Comparison of ENCODE assay signal across 18 cellular contexts in genomic region chr4:142596595-142596994, GRCh38.
A peak's percentile ranks its signal among the peaks of the same experiment; 100 is the strongest.
DNase-seq lines count a peak whose midpoint lies in the region; ATAC-seq, FAIRE-seq and TF ChIP-seq lines count a peak whose summit lies in the region.
"Had no signal": no experiment of that assay in that cellular context is flagged by ENCODE, and none has a peak within 500 bp of the region (broad histone marks: within the 10 kb centered on the region; RNA-seq: fewer than 3 reads in every experiment).

No MANE protein-coding gene starts in this region.

- peaks cover 11% of the 10 kb centered on the region for H3K4me1 Mint-ChIP-seq in activated CD4-positive, alpha-beta T cell treated with anti-CD3 and anti-CD28 coated beads, Interleukin-2, amount 10 ng/mL, durations not matched to agents 24 days and 14 days
- H3K4me1 Mint-ChIP-seq in nephron progenitor cell = no peaks in the 10 kb centered on the region
- H3K4me1 Mint-ChIP-seq: B cell, H9 had no signal

- POLR2A ChIA-PET in HepG2 (lab: Yijun Ruan, JAX) = no interaction called here

- H3K27me3 ChIP-seq in liver (ENCODE audit: control insufficient read depth in 4 of 4, insufficient read depth in 4 of 4, low read length in 3 of 4) = no peaks in the 10 kb centered on the region
- no peaks in the 10 kb centered on the region for H3K27me3 ChIP-seq in HepG2 (ENCODE audit: control insufficient read depth in 1 of 2, insufficient read depth in 2 of 2, low read length in 2 of 2)
- H3K27me3 ChIP-seq in body of pancreas = no peaks in the 10 kb centered on the region
- H3K27me3 ChIP-seq in osteoblast (ENCODE audit: insufficient read depth, low read length) = no peaks in the 10 kb centered on the region

- TF ChIP-seq CTCF in liver (IDR thresholded peaks at IDR 0.05; ENCODE audit: low read depth, low read length, missing input control) (no peak), HepG2 (CRISPR knock-in tag; IDR thresholded peaks at IDR 0.05) (no peak), body of pancreas (IDR thresholded peaks at IDR 0.05) (no peak), osteoblast (IDR thresholded peaks at IDR 0.05; ENCODE audit: extremely low read depth, low read depth, low read length) (no peak), foreskin fibroblast (IDR thresholded peaks at IDR 0.05; ENCODE audit: low read depth, low read length) (no peak), nephron progenitor cell (IDR thresholded peaks at IDR 0.05) (no peak)

- no peak for FAIRE-seq in HepG2 (lab: Jason Lieb, UNC)
- FAIRE-seq: A204.1, GM12892, GM19239 had no signal

- H3K4me3 Mint-ChIP-seq in activated CD4-positive, alpha-beta T cell treated with anti-CD3 and anti-CD28 coated beads, Interleukin-2, amount 10 ng/mL, durations not matched to agents 24 days and 14 days = no peak overlapping the region
- no peak overlapping the region for H3K4me3 Mint-ChIP-seq in nephron progenitor cell
- H3K4me3 Mint-ChIP-seq: B cell; CD4-positive, alpha-beta memory T cell; H9 had no signal

- no peak overlapping the region for H3K27ac Mint-ChIP-seq in activated CD4-positive, alpha-beta T cell treated with anti-CD3 and anti-CD28 coated beads, Interleukin-2, amount 10 ng/mL, durations not matched to agents 24 days and 14 days
- H3K27ac Mint-ChIP-seq in nephron progenitor cell = no peak overlapping the region
- H3K27ac Mint-ChIP-seq: B cell, H9 had no signal

- H3K4me3 ChIP-seq in liver (ENCODE audit: low read depth in 1 of 3, low read length in 3 of 3) = no peak overlapping the region
- H3K4me3 ChIP-seq in HepG2 (replicated peaks in 1 of 3; ENCODE audit: insufficient read depth in 1 of 3, low read depth in 2 of 3, low read length in 3 of 3) = no peak overlapping the region
- H3K4me3 ChIP-seq in body of pancreas = no peak overlapping the region
- no peak overlapping the region for H3K4me3 ChIP-seq in osteoblast (ENCODE audit: insufficient read depth, low read length)
- H3K4me3 ChIP-seq in foreskin fibroblast (ENCODE audit: low read depth in 1 of 2, low read length in 2 of 2) = no peak overlapping the region

- H3K9me3 ChIP-seq in liver (ENCODE audit: control insufficient read depth in 4 of 4, low read length in 3 of 4) (no peaks in the 10 kb centered on the region), HepG2 (ENCODE audit: low read length) (peaks cover 71% of the 10 kb centered on the region), body of pancreas (no peaks in the 10 kb centered on the region), osteoblast (ENCODE audit: low read depth, low read length) (no peaks in the 10 kb centered on the region)

- no peak for TF ChIP-seq RAD21 in liver (IDR thresholded peaks at IDR 0.05)
- TF ChIP-seq RAD21 in HepG2 (CRISPR knock-in tag; IDR thresholded peaks at IDR 0.05) = no peak

- CTCF ChIA-PET in HepG2 (lab: Yijun Ruan, JAX; ENCODE audit: low intra/inter-chr PET ratio, low total read pairs) = no interaction called here

- TF ChIP-seq POLR2A in HepG2 (IDR thresholded peaks at IDR 0.05; ENCODE audit: insufficient read depth in 1 of 2, low read depth in 2 of 2, low read length in 2 of 2) (no peak), body of pancreas (IDR thresholded peaks at IDR 0.05) (no peak)

- DNase-seq in HepG2 (ENCODE audit: low spot score) = no peak
- peak in 2 of 4 donors; percentile 19 to 41 for DNase-seq in body of pancreas
- no peak for DNase-seq in osteoblast (ENCODE audit: insufficient read length, low spot score, missing footprints)
- DNase-seq in foreskin fibroblast = no peak
- no peak for DNase-seq in activated CD4-positive, alpha-beta T cell treated with anti-CD3 and anti-CD28 coated beads, Interleukin-2, amount 10 ng/mL, durations not matched to agents 24 days and 14 days
- DNase-seq in nephron progenitor cell = no peak
- DNase-seq: C1 segment of cervical spinal cord; CD4-positive, alpha-beta memory T cell; DMS153; DND-41; GDM1; GOT3; H9 had no signal

- no peaks in the 10 kb centered on the region for H3K79me2 ChIP-seq in HepG2 (ENCODE audit: insufficient read depth, low read length)
- H3K79me2 ChIP-seq in osteoblast (ENCODE audit: insufficient read depth, low read length) = no peaks in the 10 kb centered on the region

- ATAC-seq in HepG2 (no peak), body of pancreas (peak; percentile 69)

- peaks cover 8 to 24% (median 13%) of the 10 kb centered on the region in 4 donors for H3K4me1 ChIP-seq in liver (ENCODE audit: control insufficient read depth in 4 of 4, insufficient read depth in 4 of 4, low read length in 3 of 4)
- no peaks in the 10 kb centered on the region for H3K4me1 ChIP-seq in HepG2 (ENCODE audit: insufficient read depth, low read length)
- peaks cover 40% of the 10 kb centered on the region for H3K4me1 ChIP-seq in body of pancreas
- H3K4me1 ChIP-seq in osteoblast (ENCODE audit: insufficient read depth, low read length) = no peaks in the 10 kb centered on the region

- H4K20me1 ChIP-seq in HepG2 (ENCODE audit: insufficient read depth, low read length) = no peaks in the 10 kb centered on the region
- no peaks in the 10 kb centered on the region for H4K20me1 ChIP-seq in osteoblast (ENCODE audit: insufficient read depth, low read length)

- peaks cover 26% of the 10 kb centered on the region for H3K9me3 Mint-ChIP-seq in activated CD4-positive, alpha-beta T cell treated with anti-CD3 and anti-CD28 coated beads, Interleukin-2, amount 10 ng/mL, durations not matched to agents 24 days and 14 days
- peaks cover 5% of the 10 kb centered on the region for H3K9me3 Mint-ChIP-seq in nephron progenitor cell

- H2AFZ ChIP-seq in HepG2 (ENCODE audit: low read length) = no peak overlapping the region
- peak overlapping the region; percentile 5 for H2AFZ ChIP-seq in osteoblast (ENCODE audit: low read length)

- H3K4me2 ChIP-seq in HepG2 (ENCODE audit: low read depth, low read length) (no peak overlapping the region), osteoblast (ENCODE audit: insufficient read depth, low read length) (no peak overlapping the region)

- peaks cover 57% of the 10 kb centered on the region for H3K36me3 Mint-ChIP-seq in activated CD4-positive, alpha-beta T cell treated with anti-CD3 and anti-CD28 coated beads, Interleukin-2, amount 10 ng/mL, durations not matched to agents 24 days and 14 days (ENCODE audit: low read depth)
- peaks cover 4% of the 10 kb centered on the region for H3K36me3 Mint-ChIP-seq in nephron progenitor cell (ENCODE audit: low read depth)

- WGBS in liver = 72% methylated on average over 3 of the region's 3 CpGs
- 13% methylated on average over 3 of the region's 3 CpGs for WGBS in HepG2 (ENCODE audit: low lambda C conversion rate)
- WGBS in body of pancreas, 2 donors = 57 to 58% methylated on average over 3 of the region's 3 CpGs

- no peaks in the 10 kb centered on the region for H3K27me3 Mint-ChIP-seq in activated CD4-positive, alpha-beta T cell treated with anti-CD3 and anti-CD28 coated beads, Interleukin-2, amount 10 ng/mL, durations not matched to agents 24 days and 14 days
- no peaks in the 10 kb centered on the region for H3K27me3 Mint-ChIP-seq in nephron progenitor cell (ENCODE audit: low read depth, poor library complexity)
- H3K27me3 Mint-ChIP-seq: B cell; CD4-positive, alpha-beta memory T cell had no signal

- in situ Hi-C loops in HepG2 (cut with HindIII; ENCODE audit: extremely low pct_ligation_motif_present, low pct_unique_long_range_greater_than_20kb) = no loop called here

- H3K9ac ChIP-seq in liver (ENCODE audit: low read depth in 1 of 2, low read length in 2 of 2) = no peak overlapping the region
- H3K9ac ChIP-seq in HepG2 (ENCODE audit: insufficient read depth, low read depth, low read length) = no peak overlapping the region

- intact Hi-C loops in HepG2 (cut with micrococcal nuclease; ENCODE audit: unreplicated experiment) (no loop called here), body of pancreas (cut with DNase I) (no loop called here)
- intact Hi-C loops in activated CD4-positive, alpha-beta T cell treated with anti-CD3 and anti-CD28 coated beads, Interleukin-2, amount 10 ng/mL, durations not matched to agents 24 days and 14 days (cut with micrococcal nuclease) = no loop called here

- no TSS peak for BruUV-seq in HepG2 (replicated peaks; lab: Mats Ljungman, UMichigan)

- H3K36me3 ChIP-seq in liver (ENCODE audit: control insufficient read depth in 4 of 4, insufficient read depth in 3 of 4, low read depth in 1 of 4, low read length in 3 of 4) (no peaks in the 10 kb centered on the region), HepG2 (replicated peaks in 1 of 2; ENCODE audit: control insufficient read depth in 1 of 2, insufficient read depth in 2 of 2, low read length in 2 of 2) (no peaks in the 10 kb centered on the region), body of pancreas (replicated peaks in 1 of 2; ENCODE audit: insufficient read depth in 1 of 2, low read depth in 2 of 2) (no peaks in the 10 kb centered on the region), osteoblast (ENCODE audit: insufficient read depth, low read length) (no peaks in the 10 kb centered on the region)

- H3K27ac ChIP-seq in liver (ENCODE audit: low read depth in 1 of 2, low read length in 2 of 2) (no peak overlapping the region), HepG2 (ENCODE audit: extremely low read length, insufficient read depth, low read length) (no peak overlapping the region), body of pancreas (peak overlapping the region in 2 of 4 donors; percentile 32 to 50), osteoblast (ENCODE audit: low read depth, low read length) (no peak overlapping the region)

- no peak for TF ChIP-seq EP300 in HepG2 (IDR thresholded peaks at IDR 0.05; ENCODE audit: low read depth in 2 of 2, low read length in 2 of 2)
- TF ChIP-seq EP300 in HepG2 (CRISPR knock-in tag; IDR thresholded peaks at IDR 0.05; ENCODE audit: borderline replicate concordance) = no peak

TF ChIP-seq in liver, 16 proteins besides CTCF, POLR2A, EP300 and RAD21 (continues in another document):
- TF ChIP-seq HNF4A (conservative IDR thresholded peaks at IDR 0.05) = peak in 1 of 2 donors; percentile 12
- peak; percentile 34 for TF ChIP-seq YY1 (IDR thresholded peaks at IDR 0.05)
- TF ChIP-seq ATF3 (IDR thresholded peaks at IDR 0.05) = no peak
- TF ChIP-seq RXRA (IDR thresholded peaks at IDR 0.05) = peak in 1 of 2 donors; percentile 10
- no peak for TF ChIP-seq EGR1 (IDR thresholded peaks at IDR 0.05; ENCODE audit: low read depth in 2 of 2)

TF ChIP-seq in HepG2, 621 proteins besides CTCF, POLR2A, EP300 and RAD21 (continues in another document):
- TF ChIP-seq KLF16 (CRISPR knock-in tag; IDR thresholded peaks at IDR 0.05) (no peak), PHF8 (CRISPR knock-in tag; IDR thresholded peaks at IDR 0.05) (no peak), ZNF34 (CRISPR knock-in tag; IDR thresholded peaks at IDR 0.05; ENCODE audit: borderline replicate concordance) (no peak), ZNF337 (CRISPR knock-in tag; IDR thresholded peaks at IDR 0.05; ENCODE audit: borderline replicate concordance, low read depth) (no peak), ZIK1 (CRISPR knock-in tag; IDR thresholded peaks at IDR 0.05; ENCODE audit: borderline replicate concordance, low read depth) (no peak)
- TF ChIP-seq, protein P1, sequence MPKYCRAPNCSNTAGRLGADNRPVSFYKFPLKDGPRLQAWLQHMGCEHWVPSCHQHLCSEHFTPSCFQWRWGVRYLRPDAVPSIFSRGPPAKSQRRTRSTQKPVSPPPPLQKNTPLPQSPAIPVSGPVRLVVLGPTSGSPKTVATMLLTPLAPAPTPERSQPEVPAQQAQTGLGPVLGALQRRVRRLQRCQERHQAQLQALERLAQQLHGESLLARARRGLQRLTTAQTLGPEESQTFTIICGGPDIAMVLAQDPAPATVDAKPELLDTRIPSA (CRISPR knock-in tag; IDR thresholded peaks at IDR 0.05; ENCODE audit: borderline replicate concordance) = no peak
